ENCODE assay signal across 1 cellular context in the genomic region with DNA sequence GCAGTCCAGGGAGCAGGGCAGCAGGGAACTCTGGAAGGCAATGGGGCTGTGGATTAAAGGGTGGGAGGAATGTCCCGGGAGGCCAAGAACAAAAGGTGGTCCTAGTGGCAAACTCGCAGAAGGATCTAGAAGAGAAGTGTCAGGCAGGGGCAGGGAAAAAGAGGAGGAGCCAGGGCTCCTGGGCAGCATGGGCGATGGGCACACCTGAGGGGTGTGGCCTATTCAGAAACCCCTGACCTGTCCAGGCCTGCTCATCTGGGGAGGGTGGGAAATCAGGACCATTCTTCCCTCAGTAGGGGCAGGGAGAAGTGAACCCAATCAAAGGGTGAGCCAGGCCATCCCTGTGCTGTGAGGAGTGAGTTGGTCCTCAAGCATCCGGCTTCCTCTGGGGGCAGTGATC.
TF ChIP-seq lines count a peak whose summit lies in the region.

No MANE protein-coding gene starts in this region.

TF ChIP-seq in HepG2, 621 proteins besides CTCF, POLR2A, EP300 and RAD21 (continued from another document):
- TF ChIP-seq, protein P1, sequence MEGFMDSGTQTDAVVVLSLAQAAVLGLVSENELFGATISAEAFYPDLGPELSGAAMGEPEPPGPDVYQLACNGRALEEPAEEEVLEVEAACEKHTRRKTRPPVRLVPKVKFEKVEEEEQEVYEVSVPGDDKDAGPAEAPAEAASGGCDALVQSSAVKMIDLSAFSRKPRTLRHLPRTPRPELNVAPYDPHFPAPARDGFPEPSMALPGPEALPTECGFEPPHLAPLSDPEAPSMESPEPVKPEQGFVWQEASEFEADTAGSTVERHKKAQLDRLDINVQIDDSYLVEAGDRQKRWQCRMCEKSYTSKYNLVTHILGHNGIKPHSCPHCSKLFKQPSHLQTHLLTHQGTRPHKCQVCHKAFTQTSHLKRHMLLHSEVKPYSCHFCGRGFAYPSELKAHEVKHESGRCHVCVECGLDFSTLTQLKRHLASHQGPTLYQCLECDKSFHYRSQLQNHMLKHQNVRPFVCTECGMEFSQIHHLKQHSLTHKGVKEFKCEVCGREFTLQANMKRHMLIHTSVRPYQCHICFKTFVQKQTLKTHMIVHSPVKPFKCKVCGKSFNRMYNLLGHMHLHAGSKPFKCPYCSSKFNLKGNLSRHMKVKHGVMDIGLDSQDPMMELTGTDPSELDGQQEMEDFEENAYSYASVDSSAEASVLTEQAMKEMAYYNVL (CRISPR knock-in tag; IDR thresholded peaks at IDR 0.05; ENCODE audit: borderline replicate concordance): no peak
- TF ChIP-seq ETS1 (CRISPR knock-in tag; IDR thresholded peaks at IDR 0.05) (no peak), FLYWCH1 (CRISPR knock-in tag; IDR thresholded peaks at IDR 0.05) (no peak), ZNF503 (CRISPR knock-in tag; IDR thresholded peaks at IDR 0.05) (no peak), ZNF263 (CRISPR knock-in tag; IDR thresholded peaks at IDR 0.05) (no peak), RNF2 (conservative IDR thresholded peaks at IDR 0.05; ENCODE audit: low read depth) (no peak), DBP (CRISPR knock-in tag; IDR thresholded peaks at IDR 0.05; ENCODE audit: not compliant biosample characterization) (no peak), JUND (CRISPR knock-in tag; IDR thresholded peaks at IDR 0.05) (no peak)
